Comparison of ENCODE assay signal across 13 cellular contexts in genomic region chr21:46078322-46078981, GRCh38. TPM values are rescaled to one million over a fixed set of nuclear protein-coding genes. Genes with fewer than 3 reads are reported as not detected.
DNase-seq lines count a peak whose midpoint lies in the region; ATAC-seq and TF ChIP-seq lines count a peak whose summit lies in the region.
"Had no signal": no experiment of that assay in that cellular context is flagged by ENCODE, and none has a peak within 500 bp of the region (broad histone marks: within the 10 kb centered on the region; RNA-seq: fewer than 3 reads in every experiment).

No MANE protein-coding gene starts in this region.

- H3K9ac ChIP-seq in mesenchymal stem cell (ENCODE audit: low read length) = peak overlapping the region; percentile 88
- no peak overlapping the region for H3K9ac ChIP-seq in MM.1S (ENCODE audit: low read length)

- H3K23ac ChIP-seq in mesenchymal stem cell (ENCODE audit: low read length in 2 of 2) = no peak overlapping the region

- H2BK120ac ChIP-seq in mesenchymal stem cell (ENCODE audit: low read depth, low read length) = no peak overlapping the region

- peak overlapping the region; percentile 63 to 87 for H3K4ac ChIP-seq in mesenchymal stem cell (ENCODE audit: low read depth in 1 of 2, low read length in 2 of 2)

- H3K79me2 ChIP-seq in MM.1S (ENCODE audit: low read length) = no peaks in the 10 kb centered on the region

- H3F3A ChIP-seq in MM.1S (ENCODE audit: insufficient read depth, low read length) = no peaks in the 10 kb centered on the region

- H3K36me3 Mint-ChIP-seq in T-helper 2 cell treated with Interferon-gamma antibody and Interleukin-4, amounts not matched to agents 5 μg/mL and 100 μg/mL, for 36 hours (ENCODE audit: low read depth) = no peaks in the 10 kb centered on the region
- H3K36me3 Mint-ChIP-seq: brain had no signal

- no peak overlapping the region for H2BK5ac ChIP-seq in mesenchymal stem cell (ENCODE audit: low read depth, low read length, poor library complexity, severe bottlenecking)

- H3K27ac ChIP-seq in left ventricle myocardium inferior (replicated peaks) = no peak overlapping the region
- peak overlapping the region; percentile 58 for H3K27ac ChIP-seq in brain microvascular endothelial cell
- no peak overlapping the region for H3K27ac ChIP-seq in mesenchymal stem cell (ENCODE audit: low read length, poor library complexity, severe bottlenecking)
- no peak overlapping the region for H3K27ac ChIP-seq in aorta (ENCODE audit: low read depth in 1 of 2, low read length in 2 of 2)
- H3K27ac ChIP-seq in MM.1S (ENCODE audit: low read length) = no peak overlapping the region
- H3K27ac ChIP-seq in prostate gland = no peak overlapping the region
- H3K27ac ChIP-seq: epithelial cell of prostate had no signal

- no peak overlapping the region for H3K4me3 Mint-ChIP-seq in T-helper 2 cell treated with Interferon-gamma antibody and Interleukin-4, amounts not matched to agents 5 μg/mL and 100 μg/mL, for 36 hours
- H3K4me3 Mint-ChIP-seq: brain; neural crest cell; stimulated activated naive CD8-positive, alpha-beta T cell treated with anti-CD3 and anti-CD28 coated beads, Interleukin-15, amount 100 ng/mL, for 72 hours had no signal

- no peak overlapping the region for H3K27ac Mint-ChIP-seq in T-helper 2 cell treated with Interferon-gamma antibody and Interleukin-4, amounts not matched to agents 5 μg/mL and 100 μg/mL, for 36 hours

- H3K27me3 ChIP-seq in left ventricle myocardium inferior (ENCODE audit: low read depth) (peaks cover 3% of the 10 kb centered on the region), brain microvascular endothelial cell (replicated peaks) (no peaks in the 10 kb centered on the region), mesenchymal stem cell (ENCODE audit: control insufficient read depth in 1 of 2, insufficient read depth in 1 of 2, low read length in 2 of 2) (no peaks in the 10 kb centered on the region), aorta (ENCODE audit: control insufficient read depth in 1 of 2, insufficient read depth in 2 of 2, low read length in 1 of 2) (no peaks in the 10 kb centered on the region), MM.1S (replicated peaks; ENCODE audit: insufficient read depth, low read length) (peaks cover 98% of the 10 kb centered on the region), prostate gland (replicated peaks; ENCODE audit: insufficient read depth) (no peaks in the 10 kb centered on the region)

- intact Hi-C loops in Right ventricle myocardium inferior (cut with DNase I) = no loop called here
- intact Hi-C loops in left ventricle myocardium inferior (cut with micrococcal nuclease) = no loop called here
- intact Hi-C loops in aorta (cut with DNase I) = no loop called here
- intact Hi-C loops in prostate gland (cut with DNase I) = no loop called here

- TF ChIP-seq CTCF in left ventricle myocardium inferior (IDR thresholded peaks at IDR 0.05; ENCODE audit: borderline replicate concordance) (no peak), brain microvascular endothelial cell (IDR thresholded peaks at IDR 0.05; ENCODE audit: low read depth, low read length, missing control alignments) (no peak), MM.1S (IDR thresholded peaks at IDR 0.05; ENCODE audit: low read length) (no peak), prostate gland (IDR thresholded peaks at IDR 0.05) (no peak)

- H2BK15ac ChIP-seq in mesenchymal stem cell (ENCODE audit: low read depth, poor library complexity, severe bottlenecking) = peak overlapping the region; percentile 97

- H3K9me2 ChIP-seq in MM.1S (replicated peaks; ENCODE audit: insufficient read depth, low read length) = no peaks in the 10 kb centered on the region

- H3K9me3 ChIP-seq in left ventricle myocardium inferior (replicated peaks) (no peaks in the 10 kb centered on the region), mesenchymal stem cell (ENCODE audit: control insufficient read depth, low read length) (no peaks in the 10 kb centered on the region), aorta (ENCODE audit: control insufficient read depth, low read length) (no peaks in the 10 kb centered on the region), MM.1S (replicated peaks; ENCODE audit: insufficient read depth, low read length) (no peaks in the 10 kb centered on the region), prostate gland (no peaks in the 10 kb centered on the region)

- H3K4me2 ChIP-seq in mesenchymal stem cell (ENCODE audit: low read length, poor library complexity, severe bottlenecking) (no peak overlapping the region), MM.1S (ENCODE audit: low read depth, low read length) (no peak overlapping the region)

- ATAC-seq in Right ventricle myocardium inferior (peak; percentile 64), aorta (ENCODE audit: low FRiP score) (peak; percentile 62)
- ATAC-seq: stimulated activated naive CD8-positive, alpha-beta T cell treated with anti-CD3 and anti-CD28 coated beads, Interleukin-15, amount 100 ng/mL, for 72 hours had no signal

- H3K4me1 ChIP-seq in left ventricle myocardium inferior = peaks cover 32% of the 10 kb centered on the region
- peaks cover 25% of the 10 kb centered on the region for H3K4me1 ChIP-seq in mesenchymal stem cell (ENCODE audit: control insufficient read depth, insufficient read depth, low read depth, low read length)
- H3K4me1 ChIP-seq in aorta (ENCODE audit: control insufficient read depth in 1 of 2, insufficient read depth in 2 of 2, low read length in 2 of 2) = no peaks in the 10 kb centered on the region
- no peaks in the 10 kb centered on the region for H3K4me1 ChIP-seq in MM.1S (ENCODE audit: low read length)
- H3K4me1 ChIP-seq in prostate gland (replicated peaks) = no peaks in the 10 kb centered on the region

- H2BK12ac ChIP-seq in mesenchymal stem cell (ENCODE audit: low read length in 2 of 2) = peak overlapping the region; percentile 49 to 75

- H3K4me3 ChIP-seq in left ventricle myocardium inferior (no peak overlapping the region), brain microvascular endothelial cell (ENCODE audit: low read depth, low read length) (no peak overlapping the region), mesenchymal stem cell (ENCODE audit: insufficient read depth in 1 of 2, low read depth in 1 of 2, low read length in 2 of 2) (no peak overlapping the region), aorta (ENCODE audit: low read length in 2 of 2) (no peak overlapping the region), MM.1S (ENCODE audit: low read length) (no peak overlapping the region), prostate gland (no peak overlapping the region)

- peak overlapping the region; percentile 56 to 90 for H3K18ac ChIP-seq in mesenchymal stem cell (ENCODE audit: low read depth in 1 of 2, low read length in 2 of 2)

- no peak for TF ChIP-seq POLR2A in prostate gland (IDR thresholded peaks at IDR 0.05)

- peak overlapping the region in 1 of 2 experiments; percentile 0 for H3K14ac ChIP-seq in mesenchymal stem cell (ENCODE audit: low read length in 2 of 2)

- H3K79me1 ChIP-seq in mesenchymal stem cell (replicated peaks; ENCODE audit: low read length, poor library complexity, severe bottlenecking) = no peaks in the 10 kb centered on the region

- H2AK5ac ChIP-seq in mesenchymal stem cell (ENCODE audit: low read length, severe bottlenecking) = no peak overlapping the region

- peak overlapping the region; percentile 5 for H4K8ac ChIP-seq in mesenchymal stem cell (ENCODE audit: low read length)

- 88% methylated on average over 23 of the region's 23 CpGs for WGBS in mesenchymal stem cell
- WGBS in aorta, 2 donors = 71 to 73% methylated on average over 22 to 23 of the region's 23 CpGs
- WGBS in prostate gland = 84% methylated on average over 21 of the region's 23 CpGs

- H3K27me3 Mint-ChIP-seq in T-helper 2 cell treated with Interferon-gamma antibody and Interleukin-4, amounts not matched to agents 5 μg/mL and 100 μg/mL, for 36 hours (ENCODE audit: low read depth) = peaks cover 7% of the 10 kb centered on the region

- no peaks in the 10 kb centered on the region for H3K4me1 Mint-ChIP-seq in T-helper 2 cell treated with Interferon-gamma antibody and Interleukin-4, amounts not matched to agents 5 μg/mL and 100 μg/mL, for 36 hours (ENCODE audit: low read depth)
- H3K4me1 Mint-ChIP-seq: neural crest cell; stimulated activated naive CD8-positive, alpha-beta T cell treated with anti-CD3 and anti-CD28 coated beads, Interleukin-15, amount 100 ng/mL, for 72 hours had no signal

- no peaks in the 10 kb centered on the region for H4K20me1 ChIP-seq in MM.1S (ENCODE audit: insufficient read depth, low read length)

- DNase-seq in Right ventricle myocardium inferior (ENCODE audit: missing footprints) (no peak), left ventricle myocardium inferior (no peak), brain microvascular endothelial cell (no peak), mesenchymal stem cell (no peak), aorta (peak; percentile 66 to 84), MM.1S (no peak), prostate gland (ENCODE audit: low spot score) (no peak)
- no peak for DNase-seq in T-helper 2 cell treated with Interferon-gamma antibody and Interleukin-4, amounts not matched to agents 5 μg/mL and 100 μg/mL, for 36 hours (ENCODE audit: low spot score)
- DNase-seq: NCI-H187 had no signal

- H3K9me3 Mint-ChIP-seq in T-helper 2 cell treated with Interferon-gamma antibody and Interleukin-4, amounts not matched to agents 5 μg/mL and 100 μg/mL, for 36 hours = no peaks in the 10 kb centered on the region
- H3K9me3 Mint-ChIP-seq: neural crest cell; stimulated activated naive CD8-positive, alpha-beta T cell treated with anti-CD3 and anti-CD28 coated beads, Interleukin-15, amount 100 ng/mL, for 72 hours had no signal

- in situ Hi-C loops in brain microvascular endothelial cell (cut with HindIII; ENCODE audit: low pct_ligation_motif_present, low sequenced_read_pairs) = no loop called here

- H4K91ac ChIP-seq in mesenchymal stem cell (ENCODE audit: low read length) = peak overlapping the region; percentile 47

- H3K36me3 ChIP-seq in left ventricle myocardium inferior = no peaks in the 10 kb centered on the region
- no peaks in the 10 kb centered on the region for H3K36me3 ChIP-seq in brain microvascular endothelial cell (replicated peaks)
- no peaks in the 10 kb centered on the region for H3K36me3 ChIP-seq in mesenchymal stem cell (ENCODE audit: control insufficient read depth in 1 of 2, insufficient read depth in 2 of 2, low read depth in 1 of 2, low read length in 2 of 2)
- no peaks in the 10 kb centered on the region for H3K36me3 ChIP-seq in aorta (ENCODE audit: control insufficient read depth in 1 of 2, insufficient read depth in 2 of 2, low read length in 1 of 2)
- no peaks in the 10 kb centered on the region for H3K36me3 ChIP-seq in MM.1S (replicated peaks; ENCODE audit: insufficient read depth, low read length)
- H3K36me3 ChIP-seq in prostate gland = no peaks in the 10 kb centered on the region

- no peak overlapping the region for H2AFZ ChIP-seq in mesenchymal stem cell (ENCODE audit: low read depth, low read length)
- H2AFZ ChIP-seq in MM.1S (ENCODE audit: low read length) = no peak overlapping the region

RNA-seq across cellular contexts. Expression of gene COL6A2, which starts 19.5 kb away (rescaled TPM):
- total RNA-seq in Right ventricle myocardium inferior (254 TPM), left ventricle myocardium inferior (157 TPM), aorta (1,000 to 10,000 TPM; 1,386 to 1,431 TPM), prostate gland (100 to 1,000 TPM; 198 to 474 TPM)
- 1,409 TPM for polyA plus RNA-seq in mesenchymal stem cell (2013, experiment 1 of 2)
- polyA plus RNA-seq in mesenchymal stem cell (2013, experiment 2 of 2) = 1,389 TPM
- polyA plus RNA-seq in aorta = 1,000 to 10,000 TPM in 1 of 2 donors, 100 to 1,000 TPM in 1; 335 to 3,611 TPM

Comparison
In these comparisons a context has a peak if more than half of its experiments do, and no peak if none do; other contexts are left out.
1. DNase-seq: peak in aorta (2 of 2); none in Right ventricle myocardium inferior (single experiment), left ventricle myocardium inferior (single experiment), brain microvascular endothelial cell (single experiment), mesenchymal stem cell (single experiment), MM.1S (single experiment), prostate gland (single experiment) and T-helper 2 cell treated with Interferon-gamma antibody and Interleukin-4, amounts not matched to agents 5 μg/mL and 100 μg/mL, for 36 hours (single experiment).